Comparison of ENCODE assay signal across 12 cellular contexts in the genomic region with DNA sequence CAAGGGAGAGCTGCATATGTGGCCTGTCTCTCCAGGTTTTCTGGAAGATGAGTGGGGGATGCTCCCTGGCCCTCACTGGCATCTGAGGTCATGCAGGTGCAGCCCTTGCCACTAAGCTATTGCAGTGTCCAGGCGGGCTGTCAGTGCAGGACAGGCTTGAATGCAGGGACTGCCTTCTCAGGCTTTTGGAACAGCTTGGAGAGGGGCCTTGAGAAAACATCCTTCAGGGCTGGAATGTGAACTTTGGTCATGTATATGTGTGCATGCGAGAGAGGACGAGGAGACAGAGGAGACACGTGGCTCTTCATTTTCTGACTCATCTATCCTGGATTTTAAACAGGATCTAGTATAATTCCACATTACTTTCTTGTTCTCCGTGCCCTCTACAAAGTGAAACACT.
DNase-seq lines count a peak whose midpoint lies in the region; ATAC-seq and TF ChIP-seq lines count a peak whose summit lies in the region.
"Had no signal": no experiment of that assay in that cellular context is flagged by ENCODE, and none has a peak within 500 bp of the region (broad histone marks: within the 10 kb centered on the region; RNA-seq: fewer than 3 reads in every experiment).

No MANE protein-coding gene starts in this region.

- no peaks in the 10 kb centered on the region for H3K36me3 ChIP-seq in adipocyte (ENCODE audit: control insufficient read depth, insufficient read depth, low read length, severe bottlenecking)
- H3K36me3 ChIP-seq: right atrium auricular region had no signal

- no peak overlapping the region for H3K9ac ChIP-seq in adipocyte (ENCODE audit: low read length)

- H3K4me3 ChIP-seq in AG04450 (ENCODE audit: low read depth, low read length) (no peak overlapping the region), adipocyte (ENCODE audit: low read length) (no peak overlapping the region)
- H3K4me3 ChIP-seq: right atrium auricular region had no signal

- intact Hi-C loops in sciatic nerve (cut with DNase I): no loop called here

- no peak for ATAC-seq in sciatic nerve
- no peak for ATAC-seq in HG02759 (IDR thresholded peaks at IDR 0.05; ENCODE audit: unreplicated experiment)
- ATAC-seq in HG03565 (IDR thresholded peaks at IDR 0.05; ENCODE audit: unreplicated experiment): no peak

- H3K9me3 ChIP-seq in AG04450 (ENCODE audit: control insufficient read depth, insufficient read depth, low read length) (no peaks in the 10 kb centered on the region; the same call in 1 of the 2 replicates), adipocyte (ENCODE audit: control insufficient read depth, low read length) (no peaks in the 10 kb centered on the region)
- H3K9me3 ChIP-seq: right atrium auricular region had no signal

- H3K4me1 ChIP-seq in adipocyte (ENCODE audit: control insufficient read depth, insufficient read depth, low read length): peaks cover 17% of the 10 kb centered on the region
- H3K4me1 ChIP-seq: right atrium auricular region had no signal

- no peak for TF ChIP-seq CTCF in AG04450 (IDR thresholded peaks at IDR 0.05; ENCODE audit: low read depth, low read length)

- H3K27ac ChIP-seq in AG04450 (ENCODE audit: low read depth, low read length): peak overlapping the region; percentile 95
- H3K27ac ChIP-seq: HL-60, right atrium auricular region had no signal

- DNase-seq in AG04450 (ENCODE audit: low read depth, low spot score) (peak; percentile 82), GM04503 (ENCODE audit: low read depth) (peak; percentile 38), adipocyte (ENCODE audit: low read depth) (peak; percentile 79), iris pigment epithelial cell (ENCODE audit: low read depth) (peak; percentile 87), sciatic nerve (ENCODE audit: low spot score) (no peak), NCI-H524 (lab: John Stamatoyannopoulos, UW) (no peak)
- DNase-seq: activated T-cell treated with anti-CD3 and anti-CD28 coated beads, Interleukin-2, amount 50 U/mL, for 4 hours; Right ventricle myocardium superior had no signal

- CTCF ChIA-PET in AG04450 (lab: Charles Lee): interaction anchor here (1.0 kb wide), 2 partner anchors 100 to 118 kb away, joined by 3 to 4 read pairs; no protein-coding TSS in a partner anchor

- POLR2A ChIA-PET in AG04450 (lab: Yijun Ruan, JAX): interaction anchor here (0.9 to 2.9 kb wide), 8 partner anchors 34 to 100 kb away, joined by 3 to 26 read pairs (median 4); a partner anchor contains a TSS

- H3K27me3 ChIP-seq in AG04450 (ENCODE audit: control insufficient read depth, insufficient read depth, low read length) (no peaks in the 10 kb centered on the region), adipocyte (replicated peaks; ENCODE audit: control insufficient read depth, insufficient read depth, low read length) (no peaks in the 10 kb centered on the region)
- H3K27me3 ChIP-seq: right atrium auricular region had no signal

Comparison
In these comparisons a context has a peak if more than half of its experiments do, and no peak if none do; other contexts are left out.
1. DNase-seq: peak in AG04450 (single experiment), GM04503 (single experiment), adipocyte (single experiment) and iris pigment epithelial cell (single experiment); none in sciatic nerve (single experiment) and NCI-H524 (0 of 2).